In the genomic region with DNA sequence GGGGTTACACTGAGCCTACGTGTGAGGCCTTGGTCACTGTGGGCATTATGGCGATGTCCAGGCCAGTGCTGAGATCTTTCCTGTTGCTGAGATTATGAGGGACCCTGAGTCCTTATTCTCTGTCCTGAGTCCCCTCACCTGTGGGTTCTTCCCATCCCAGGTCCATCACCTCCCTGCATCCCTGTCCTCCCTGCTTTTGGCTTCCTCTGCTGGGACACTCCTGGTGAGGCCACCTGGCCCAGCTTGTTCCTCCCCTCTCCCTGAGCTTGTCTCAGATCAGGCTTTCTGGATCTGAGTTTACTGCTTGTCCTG, we compare ENCODE assay signal across 20 cellular contexts. TPM values are rescaled to one million over a fixed set of nuclear protein-coding genes. Genes with fewer than 3 reads are reported as not detected.
DNase-seq lines count a peak whose midpoint lies in the region; ATAC-seq, FAIRE-seq and TF ChIP-seq lines count a peak whose summit lies in the region.
"Had no signal": no experiment of that assay in that cellular context is flagged by ENCODE, and none has a peak within 500 bp of the region (broad histone marks: within the 10 kb centered on the region; RNA-seq: fewer than 3 reads in every experiment).

No MANE protein-coding gene starts in this region.

- peak overlapping the region; percentile 50; the same call in 1 of the 2 replicates for H3K4ac ChIP-seq in IMR-90 (ENCODE audit: low read depth, low read length)
- H3K4ac ChIP-seq in H1 (replicated peaks; ENCODE audit: insufficient read length, low read depth, low read length) = no peak overlapping the region
- no peak overlapping the region for H3K4ac ChIP-seq in neuronal stem cell (ENCODE audit: low read length)

- H2BK20ac ChIP-seq in IMR-90 (ENCODE audit: low read depth, low read length) (0 out of 2 replicates have a peak overlapping the region, but pooled peaks have one; percentile 28), H1 (ENCODE audit: low read length) (no peak overlapping the region)

- H3K56ac ChIP-seq in IMR-90 (ENCODE audit: extremely low read depth, insufficient read depth, low read length) (no peak overlapping the region), H1 (replicated peaks; ENCODE audit: insufficient read length, low read depth, low read length) (no peak overlapping the region)

- H3K18ac ChIP-seq in IMR-90 (ENCODE audit: low read depth, low read length) (no peak overlapping the region), H1 (ENCODE audit: extremely low read depth, low read length) (no peak overlapping the region), neuronal stem cell (ENCODE audit: low read length) (peak overlapping the region; percentile 36)

- H3K4me3 ChIP-seq in A549 (no peak overlapping the region), IMR-90 (ENCODE audit: insufficient read depth, low read depth, low read length) (no peak overlapping the region), H1 (ENCODE audit: extremely low read depth in 1 of 4, insufficient read depth in 2 of 4, low read depth in 3 of 4, low read length in 4 of 4) (no peak overlapping the region), neuronal stem cell (ENCODE audit: low read length in 2 of 2) (no peak overlapping the region)
- H3K4me3 ChIP-seq: BLaER1, GM23248 had no signal

- H2AFZ ChIP-seq in IMR-90 (replicated peaks; ENCODE audit: low read length, poor library complexity) (peak overlapping the region; percentile 45), H1 (ENCODE audit: low read length) (no peak overlapping the region), neuronal stem cell (ENCODE audit: low read length) (no peak overlapping the region)
- H2AFZ ChIP-seq: GM23248 had no signal

- BruUV-seq in IMR-90 (replicated peaks; lab: Mats Ljungman, UMichigan) = no TSS peak

- intact Hi-C loops in IMR-90 (cut with micrococcal nuclease) = no loop called here

- H3K23ac ChIP-seq in IMR-90 (ENCODE audit: low read depth, low read length) (no peak overlapping the region), H1 (ENCODE audit: insufficient read length) (no peak overlapping the region), neuronal stem cell (ENCODE audit: low read depth, low read length, poor library complexity) (no peak overlapping the region)

- H3K9me3 ChIP-seq in A549 (no peaks in the 10 kb centered on the region), IMR-90 (ENCODE audit: control insufficient read depth, insufficient read depth, low read length) (no peaks in the 10 kb centered on the region), H1 (ENCODE audit: insufficient read depth in 2 of 2, low read depth in 1 of 2, low read length in 1 of 2) (no peaks in the 10 kb centered on the region), neuronal stem cell (replicated peaks in 1 of 2; ENCODE audit: control insufficient read depth in 2 of 2, insufficient read depth in 1 of 2, low read depth in 1 of 2, low read length in 2 of 2) (no peaks in the 10 kb centered on the region)
- H3K9me3 ChIP-seq: BLaER1 had no signal

- no peaks in the 10 kb centered on the region for H3K79me2 ChIP-seq in H1 (ENCODE audit: control insufficient read depth in 1 of 2, insufficient read depth in 2 of 2, low read length in 2 of 2)

- TF ChIP-seq CTCF in A549 (IDR thresholded peaks at IDR 0.05) (no peak), IMR-90 (conservative IDR thresholded peaks at IDR 0.05; ENCODE audit: low read depth, low read length) (no peak), H1 (IDR thresholded peaks at IDR 0.05; ENCODE audit: control extremely low read depth in 1 of 3, insufficient read depth in 1 of 3, low read depth in 1 of 3, low read length in 3 of 3) (no peak), D721Med (IDR thresholded peaks at IDR 0.05; ENCODE audit: insufficient read depth, missing control alignments) (no peak), GM10248 (IDR thresholded peaks at IDR 0.05; ENCODE audit: control extremely low read depth, extremely low read depth, low read depth, missing control alignments) (no peak)

- H2BK12ac ChIP-seq in H1 (ENCODE audit: low read depth, low read length) (peak overlapping the region; percentile 63; the same call in 1 of the 2 replicates), neuronal stem cell (ENCODE audit: low read length) (no peak overlapping the region)

- POLR2A ChIA-PET in A549 (lab: Yijun Ruan, JAX) = interaction anchor here (0.8 kb wide), 1 partner anchor 25 kb away, joined by 4 read pairs; no protein-coding TSS in a partner anchor
- POLR2A ChIA-PET in IMR-90 (lab: Charles Lee; ENCODE audit: unreplicated experiment) = interaction anchor here (0.5 to 0.6 kb wide), 2 partner anchors 23 to 34 kb away, joined by 3 to 4 read pairs; no protein-coding TSS in a partner anchor
- POLR2A ChIA-PET in H1 (lab: Charles Lee; ENCODE audit: partially characterized antibody) = interaction anchor here (1.2 to 43.9 kb wide), 4 partner anchors 8 to 28 kb away, joined by 3 to 1731 read pairs (median 4); a partner anchor contains a TSS
- POLR2A ChIA-PET in GM10248 (lab: Yijun Ruan, JAX) = no interaction called here

- ATAC-seq in A549 = no peak
- no peak for ATAC-seq in IMR-90 (ENCODE audit: low read depth)

- in situ Hi-C loops in IMR-90 (cut with MboI; ENCODE audit: low sequenced_read_pairs) = no loop called here

- H2BK15ac ChIP-seq in IMR-90 (ENCODE audit: low read depth, low read length) = peak overlapping the region; percentile 43; the same call in 1 of the 3 replicates
- H2BK15ac ChIP-seq in H1 (ENCODE audit: low read length) = peak overlapping the region; percentile 53; the same call in 1 of the 2 replicates
- H2BK15ac ChIP-seq in neuronal stem cell (ENCODE audit: low read length) = peak overlapping the region; percentile 13

- H4K5ac ChIP-seq in IMR-90 (ENCODE audit: low read depth, low read length) = no peak overlapping the region
- H4K5ac ChIP-seq in H1 (ENCODE audit: insufficient read length, low read depth, low read length) = no peak overlapping the region

- H2AK5ac ChIP-seq in IMR-90 (ENCODE audit: low read depth, low read length) = peak overlapping the region; percentile 83
- peak overlapping the region; percentile 30; the same call in 1 of the 2 replicates for H2AK5ac ChIP-seq in H1 (ENCODE audit: low read depth, low read length)
- no peak overlapping the region for H2AK5ac ChIP-seq in neuronal stem cell (ENCODE audit: low read depth, low read length)

- dilution Hi-C loops in IMR-90 (cut with HindIII; ENCODE audit: low sequenced_read_pairs, unreplicated experiment) = no loop called here

- peak overlapping the region; percentile 96 to 100 for H3K27ac ChIP-seq in A549
- no peak overlapping the region for H3K27ac ChIP-seq in IMR-90 (ENCODE audit: insufficient read depth, low read length)
- H3K27ac ChIP-seq in H1 (ENCODE audit: low read depth, low read length) = no peak overlapping the region
- H3K27ac ChIP-seq in neuronal stem cell (replicated peaks; ENCODE audit: low read length) = no peak overlapping the region
- H3K27ac ChIP-seq: BLaER1, GM23248, KMS-11 had no signal

- no peak overlapping the region for H3K4me2 ChIP-seq in A549
- H3K4me2 ChIP-seq in IMR-90 (ENCODE audit: low read depth, low read length) = no peak overlapping the region
- no peak overlapping the region for H3K4me2 ChIP-seq in H1 (ENCODE audit: insufficient read depth in 1 of 2, low read depth in 2 of 2, low read length in 2 of 2)
- H3K4me2 ChIP-seq in neuronal stem cell (ENCODE audit: insufficient read depth, low read length, poor library complexity, severe bottlenecking) = no peak overlapping the region
- H3K4me2 ChIP-seq: BLaER1, KMS-11 had no signal

- H4K91ac ChIP-seq in IMR-90 (ENCODE audit: insufficient read depth, low read depth, low read length) = peak overlapping the region; percentile 51; the same call in 1 of the 2 replicates
- no peak overlapping the region for H4K91ac ChIP-seq in H1 (replicated peaks; ENCODE audit: insufficient read length, low read length)
- no peak overlapping the region for H4K91ac ChIP-seq in neuronal stem cell (ENCODE audit: low read depth, low read length, poor library complexity)

- peak overlapping the region; percentile 59 for H2AK9ac ChIP-seq in IMR-90 (replicated peaks; ENCODE audit: low read depth, low read length, poor library complexity)

- H3K27me3 ChIP-seq in IMR-90 (ENCODE audit: control insufficient read depth, insufficient read depth, low read length) (no peaks in the 10 kb centered on the region), H1 (replicated peaks in 1 of 4; ENCODE audit: control insufficient read depth in 3 of 4, extremely low read depth in 1 of 4, insufficient read depth in 3 of 4, low read length in 3 of 4) (no peaks in the 10 kb centered on the region; a peak in 1 of 7 replicates), neuronal stem cell (ENCODE audit: control insufficient read depth in 3 of 3, insufficient read depth in 3 of 3, low read depth in 1 of 3, low read length in 3 of 3) (no peaks in the 10 kb centered on the region)
- H3K27me3 ChIP-seq: BLaER1 had no signal

- H3K79me1 ChIP-seq in IMR-90 (ENCODE audit: low read depth in 1 of 2, low read length in 2 of 2) = peaks cover 0 to 18% of the 10 kb centered on the region in 2 experiments; a peak in 2 of 4 replicates
- H3K79me1 ChIP-seq in H1 (ENCODE audit: low read depth, low read length) = no peaks in the 10 kb centered on the region
- H3K79me1 ChIP-seq in neuronal stem cell (ENCODE audit: low read depth, low read length) = no peaks in the 10 kb centered on the region

- H3K9ac ChIP-seq in IMR-90 (ENCODE audit: low read depth, low read length) (no peak overlapping the region), H1 (replicated peaks in 1 of 4; ENCODE audit: extremely low read depth in 1 of 4, low read depth in 3 of 4, low read length in 3 of 4) (no peak overlapping the region), neuronal stem cell (ENCODE audit: low read depth, low read length, poor library complexity) (no peak overlapping the region)
- H3K9ac ChIP-seq: BLaER1, GM23248, KMS-11 had no signal

- CTCF ChIA-PET in A549 (lab: Yijun Ruan, JAX) (interaction anchor here (0.6 to 1.6 kb wide), 2 partner anchors 10 to 145 kb away, joined by 3 to 4 read pairs; no protein-coding TSS in a partner anchor), IMR-90 (lab: Yijun Ruan, JAX) (no interaction called here), H1 (lab: Charles Lee; ENCODE audit: partially characterized antibody) (interaction anchor here (0.8 to 3.7 kb wide), 23 partner anchors 9 to 215 kb away, joined by 3 to 23 read pairs (median 5); a partner anchor contains a TSS), GM10248 (lab: Yijun Ruan, JAX) (interaction anchor here (0.7 to 1.9 kb wide), 4 partner anchors 10 to 136 kb away, joined by 3 to 7 read pairs (median 4); no protein-coding TSS in a partner anchor)

- TF ChIP-seq POLR2A in A549 (IDR thresholded peaks at IDR 0.05; ENCODE audit: low read length) = no peak
- TF ChIP-seq POLR2A in IMR-90 (IDR thresholded peaks at IDR 0.05; ENCODE audit: low read depth, low read length) = no peak
- TF ChIP-seq POLR2A in H1 (IDR thresholded peaks at IDR 0.05; ENCODE audit: control extremely low read depth in 1 of 2, low read depth in 2 of 2, low read length in 2 of 2) = no peak
- TF ChIP-seq POLR2A in H54 (IDR thresholded peaks at IDR 0.05; ENCODE audit: low read depth, low read length) = no peak

- H2BK5ac ChIP-seq in IMR-90 (ENCODE audit: low read depth, low read length, poor library complexity, severe bottlenecking) (no peak overlapping the region), H1 (ENCODE audit: low read depth, low read length) (0 out of 2 replicates have a peak overlapping the region, but pooled peaks have one; percentile 6), neuronal stem cell (ENCODE audit: low read length) (no peak overlapping the region)

- H3K14ac ChIP-seq in IMR-90 (replicated peaks; ENCODE audit: low read depth, low read length) = 0 out of 2 replicates have a peak overlapping the region, but pooled peaks have one; percentile 14
- no peak overlapping the region for H3K14ac ChIP-seq in H1 (ENCODE audit: insufficient read length)
- H3K14ac ChIP-seq in neuronal stem cell (ENCODE audit: low read length) = no peak overlapping the region

- TF ChIP-seq RAD21 in A549 (conservative IDR thresholded peaks at IDR 0.05 in 1 of 2, IDR thresholded peaks at IDR 0.05 in 1 of 2) = no peak
- TF ChIP-seq RAD21 in IMR-90 (IDR thresholded peaks at IDR 0.05; ENCODE audit: low read length) = no peak
- TF ChIP-seq RAD21 in H1 (IDR thresholded peaks at IDR 0.05 in 1 of 2, conservative IDR thresholded peaks at IDR 0.05 in 1 of 2; ENCODE audit: low read depth in 2 of 2, low read length in 2 of 2) = no peak

- H2BK120ac ChIP-seq in IMR-90 (ENCODE audit: low read depth, low read length) (peak overlapping the region; percentile 61; the same call in 1 of the 2 replicates), H1 (replicated peaks; ENCODE audit: low read depth, low read length) (no peak overlapping the region), neuronal stem cell (ENCODE audit: low read depth, low read length) (no peak overlapping the region)

- H4K20me1 ChIP-seq in IMR-90 (ENCODE audit: insufficient read depth, low read length) (no peaks in the 10 kb centered on the region), H1 (replicated peaks in 1 of 2; ENCODE audit: control insufficient read depth in 1 of 2, insufficient read depth in 2 of 2, low read length in 2 of 2) (no peaks in the 10 kb centered on the region)
- H4K20me1 ChIP-seq: BLaER1 had no signal

- H3K36me3 ChIP-seq in IMR-90 (ENCODE audit: control insufficient read depth, insufficient read depth, low read length) = no peaks in the 10 kb centered on the region
- H3K36me3 ChIP-seq in H1 (ENCODE audit: control insufficient read depth in 2 of 4, insufficient read depth in 4 of 4, low read length in 3 of 4) = no peaks in the 10 kb centered on the region
- H3K36me3 ChIP-seq in neuronal stem cell (replicated peaks in 1 of 2; ENCODE audit: control insufficient read depth in 2 of 2, insufficient read depth in 2 of 2, low read length in 2 of 2) = no peaks in the 10 kb centered on the region
- H3K36me3 ChIP-seq: BLaER1 had no signal

- no peak for FAIRE-seq in A549 (lab: Jason Lieb, UNC)
- no peak for FAIRE-seq in H1 (lab: Jason Lieb, UNC)
- FAIRE-seq in D721Med (lab: Jason Lieb, UNC) = no peak
- no peak for FAIRE-seq in H54 (lab: Jason Lieb, UNC)
- FAIRE-seq: G401.6, GM18507 had no signal

- no peaks in the 10 kb centered on the region for H3K23me2 ChIP-seq in H1 (ENCODE audit: low read depth, low read length)

- peaks cover 59% of the 10 kb centered on the region for H3K4me1 ChIP-seq in A549
- peaks cover 42% of the 10 kb centered on the region for H3K4me1 ChIP-seq in IMR-90 (ENCODE audit: control insufficient read depth, insufficient read depth, low read length)
- H3K4me1 ChIP-seq in H1 (replicated peaks in 1 of 4; ENCODE audit: control insufficient read depth in 3 of 4, insufficient read depth in 4 of 4, low read length in 3 of 4) = peaks cover 0 to 14% (median 3%) of the 10 kb centered on the region in 4 experiments; a peak in 6 of 7 replicates
- peaks cover 19 to 23% of the 10 kb centered on the region in 2 donors for H3K4me1 ChIP-seq in neuronal stem cell (ENCODE audit: control insufficient read depth in 2 of 2, insufficient read depth in 1 of 2, low read depth in 1 of 2, low read length in 2 of 2)

- peaks cover 34% of the 10 kb centered on the region for H3K9me1 ChIP-seq in IMR-90 (ENCODE audit: insufficient read depth, low read length)

- DNase-seq in A549 (ENCODE audit: low read depth in 1 of 2, low spot score in 1 of 2) = no peak
- no peak for DNase-seq in IMR-90
- no peak for DNase-seq in H1 (ENCODE audit: low read depth in 1 of 2, low spot score in 2 of 2)
- no peak for DNase-seq in neuronal stem cell (ENCODE audit: low spot score)
- DNase-seq in D721Med (ENCODE audit: insufficient read length, low spot score) = no peak
- no peak for DNase-seq in H54 (ENCODE audit: insufficient read length, low spot score)
- no peak for DNase-seq in GM10248 (ENCODE audit: extremely low spot score)
- DNase-seq: CD4-positive, alpha-beta T cell; GM23248; HCEC 1CT; NCI-H1694 treated with DMSO at 0.1 percent for 48 hours; NCI-H2081 treated with DMSO at 0.1 percent for 48 hours; NCI-H2171 treated with DMSO at 0.1 percent for 48 hours; NCI-H524 treated with DMSO at 0.1 percent for 48 hours; OCI-M1; Right ventricle myocardium superior had no signal

- no peak overlapping the region for H4K8ac ChIP-seq in IMR-90 (ENCODE audit: low read depth in 2 of 2, low read length in 2 of 2)
- no peak overlapping the region for H4K8ac ChIP-seq in H1 (ENCODE audit: extremely low read depth, insufficient read depth, low read length)
- no peak overlapping the region for H4K8ac ChIP-seq in neuronal stem cell (ENCODE audit: low read depth, low read length)

- 100% methylated on average over 2 of the region's 2 CpGs for WGBS in A549 (ENCODE audit: missing lambda C conversion rate)
- WGBS in IMR-90 (ENCODE audit: extremely low coverage in 2 of 2, insufficient read length in 1 of 2), 2 experiments = 100% methylated on average over 1 of the region's 2 CpGs; no CpG with 5 or more reads in 1 of the 2 experiments
- WGBS in H1 (ENCODE audit: extremely low coverage in 1 of 2, insufficient coverage in 1 of 2, insufficient read length in 1 of 2, insufficient replicate concordance in 2 of 2, low coverage in 1 of 2, low lambda C conversion rate in 2 of 2, missing lambda C conversion rate in 1 of 2), 2 experiments = 85% methylated on average over 2 of the region's 2 CpGs; no CpG with 5 or more reads in 1 of the 2 experiments
- WGBS in neuronal stem cell (ENCODE audit: extremely low coverage in 2 of 2, insufficient read length in 2 of 2, insufficient replicate concordance in 1 of 2), 2 donors = no CpG with 5 or more reads among the region's 2 CpGs

- TF ChIP-seq EP300 in A549 (IDR thresholded peaks at IDR 0.05) (no peak), H1 (IDR thresholded peaks at IDR 0.05; ENCODE audit: borderline replicate concordance in 1 of 2, low read depth in 2 of 2, low read length in 2 of 2) (no peak)

RNA-seq across cellular contexts. Expression of a gene that starts 36.1 kb away (rescaled TPM):
- polyA plus RNA-seq in A549 (2011; rRNA removed) = 36.3 and 44.1 TPM in 2 replicates
- polyA plus RNA-seq in A549 (2012; cell fraction: cytosol; rRNA removed) = 70.4 and 95.3 TPM in 2 replicates
- 144 and 160 TPM in 2 replicates for polyA plus RNA-seq in A549 (2012; cell fraction: nucleus; rRNA removed)
- 40.7 to 49.4 TPM (median 41.1 TPM) in 3 replicates for polyA plus RNA-seq in A549 (2017; fragmentation: RNase III; extraction: RNeasy Plus Mini Kit Qiagen cat#74134 plus additional on column Dnase treatment)
- 48.6 and 69.1 TPM in 2 replicates for polyA minus RNA-seq in A549 (2011; rRNA and poly(A)+ RNA removed)
- 162 and 172 TPM in 2 replicates for total RNA-seq in IMR-90 (2012; rRNA removed)
- 176 and 230 TPM in 2 replicates for polyA plus RNA-seq in IMR-90 (2012; rRNA removed)
- polyA plus RNA-seq in IMR-90 (2012; cell fraction: cytosol; rRNA removed) = 168 and 220 TPM in 2 replicates
- polyA plus RNA-seq in IMR-90 (2012; cell fraction: nucleus; rRNA removed; ENCODE audit: low replicate concordance) = 530 and 567 TPM in 2 replicates
- 60.3 and 63.7 TPM in 2 replicates for total RNA-seq in H1 (2021; fragmentation: NEBNext Ultra II Directional; extraction: Animal tissue kit (Norgen Biotek cat#: 25700))
- polyA plus RNA-seq in H1 (2011; rRNA removed) = 19.0 and 33.5 TPM in 2 replicates
- 31.5 TPM for polyA plus RNA-seq in H1 (2011; cell fraction: cytosol; rRNA removed)
- 61.9 TPM for polyA plus RNA-seq in H1 (2011; cell fraction: nucleus; rRNA removed)
- 19.2 to 24.1 TPM (median 20.7 TPM) in 4 replicates for polyA plus RNA-seq in H1 (2012, experiment 1 of 2)
- 17.1 TPM for polyA plus RNA-seq in H1 (2012, experiment 2 of 2)
- polyA plus RNA-seq in H1 (2013, experiment 1 of 2) = 18.6 TPM
- 17.2 TPM for polyA plus RNA-seq in H1 (2013, experiment 2 of 2)
- polyA minus RNA-seq in H1 (2011; rRNA and poly(A)+ RNA removed) = 34.9 and 37.0 TPM in 2 replicates
- polyA minus RNA-seq in H1 (2011; cell fraction: cytosol; rRNA and poly(A)+ RNA removed) = 31.9 TPM
- 103 TPM for polyA minus RNA-seq in H1 (2011; cell fraction: nucleus; rRNA and poly(A)+ RNA removed)
- 61.7 TPM for polyA plus RNA-seq in neuronal stem cell (2013, experiment 1 of 2)
- 60.5 TPM for polyA plus RNA-seq in neuronal stem cell (2013, experiment 2 of 2)
- total RNA-seq: CD4-positive, alpha-beta T cell had no signal

Comparison
In these comparisons a context has a peak if more than half of its experiments do, and no peak if none do; other contexts are left out.
1. H3K27ac ChIP-seq: peak in A549 (2 of 2); none in IMR-90 (single experiment), H1 (single experiment) and neuronal stem cell (single experiment).
2. Peak in every context shown above with its lines, with median percentiles within 50 percentile points of each other: H2BK15ac ChIP-seq.